In genomic region chr10:126598009-126598408, GRCh38 we compare ENCODE assay signal across 8 cellular contexts.
DNase-seq lines count a peak whose midpoint lies in the region; ATAC-seq and TF ChIP-seq lines count a peak whose summit lies in the region.

No MANE protein-coding gene starts in this region.

- H3K4me3 ChIP-seq in BE2C (ENCODE audit: low read depth, low read length) (no peak overlapping the region), MG63 (no peak overlapping the region), body of pancreas (no peak overlapping the region), lower lobe of right lung (no peak overlapping the region), lower leg skin (ENCODE audit: low read depth, poor library complexity, severe bottlenecking) (no peak overlapping the region)
- H3K4me3 ChIP-seq in CD8-positive, alpha-beta T cell (ENCODE audit: low read depth, low read length) = no peak overlapping the region

- peak; percentile 72 for DNase-seq in BE2C
- DNase-seq in MG63 = peak; percentile 61
- peak; percentile 82 to 91 (median 85) for DNase-seq in body of pancreas
- peak; percentile 54 for DNase-seq in lower lobe of right lung
- no peak for DNase-seq in activated T-helper 1 cell treated with anti-CD3 and anti-CD28 coated beads, Interleukin-12 subunit alpha, Interleukin-12 subunit beta, Interleukin-2, Interleukin-4 antibody, amounts not matched to agents 30 ng/mL and 10 ng/mL and 1 ng/mL, durations not matched to agents 14 hours and 24 hours and 36 hours (ENCODE audit: low spot score)
- DNase-seq in lower leg skin (ENCODE audit: low spot score in 2 of 2) = no peak
- DNase-seq in CD8-positive, alpha-beta T cell = no peak

- peak; percentile 94 for ATAC-seq in body of pancreas
- peak; percentile 68 to 79 for ATAC-seq in lower lobe of right lung
- no peak for ATAC-seq in CD8-positive, alpha-beta T cell

- CTCF ChIA-PET in CD8-positive, alpha-beta T cell (lab: Charles Lee) = no interaction called here

- no peak overlapping the region for H3K27ac Mint-ChIP-seq in activated T-helper 1 cell treated with anti-CD3 and anti-CD28 coated beads, Interleukin-12 subunit alpha, Interleukin-12 subunit beta, Interleukin-2, Interleukin-4 antibody, amounts not matched to agents 30 ng/mL and 10 ng/mL and 1 ng/mL, durations not matched to agents 14 hours and 24 hours and 36 hours
- no peak overlapping the region for H3K27ac Mint-ChIP-seq in CD8-positive, alpha-beta T cell

- no peak overlapping the region for H3K4me3 Mint-ChIP-seq in activated T-helper 1 cell treated with anti-CD3 and anti-CD28 coated beads, Interleukin-12 subunit alpha, Interleukin-12 subunit beta, Interleukin-2, Interleukin-4 antibody, amounts not matched to agents 30 ng/mL and 10 ng/mL and 1 ng/mL, durations not matched to agents 14 hours and 24 hours and 36 hours
- no peak overlapping the region for H3K4me3 Mint-ChIP-seq in CD8-positive, alpha-beta T cell

- no peaks in the 10 kb centered on the region for H3K4me1 Mint-ChIP-seq in activated T-helper 1 cell treated with anti-CD3 and anti-CD28 coated beads, Interleukin-12 subunit alpha, Interleukin-12 subunit beta, Interleukin-2, Interleukin-4 antibody, amounts not matched to agents 30 ng/mL and 10 ng/mL and 1 ng/mL, durations not matched to agents 14 hours and 24 hours and 36 hours (ENCODE audit: low read depth)
- no peaks in the 10 kb centered on the region for H3K4me1 Mint-ChIP-seq in CD8-positive, alpha-beta T cell (ENCODE audit: low read depth)

- H3K36me3 ChIP-seq in BE2C (no peaks in the 10 kb centered on the region), MG63 (no peaks in the 10 kb centered on the region), body of pancreas (replicated peaks in 1 of 2; ENCODE audit: insufficient read depth in 1 of 2, low read depth in 2 of 2) (no peaks in the 10 kb centered on the region), lower lobe of right lung (no peaks in the 10 kb centered on the region)
- H3K36me3 ChIP-seq in CD8-positive, alpha-beta T cell (ENCODE audit: insufficient read depth, low read length) = no peaks in the 10 kb centered on the region

- H3K4me1 ChIP-seq in BE2C (no peaks in the 10 kb centered on the region), body of pancreas (no peaks in the 10 kb centered on the region), lower lobe of right lung (no peaks in the 10 kb centered on the region)
- H3K4me1 ChIP-seq in CD8-positive, alpha-beta T cell (ENCODE audit: insufficient read depth, low read length) = no peaks in the 10 kb centered on the region

- no peaks in the 10 kb centered on the region for H3K27me3 Mint-ChIP-seq in activated T-helper 1 cell treated with anti-CD3 and anti-CD28 coated beads, Interleukin-12 subunit alpha, Interleukin-12 subunit beta, Interleukin-2, Interleukin-4 antibody, amounts not matched to agents 30 ng/mL and 10 ng/mL and 1 ng/mL, durations not matched to agents 14 hours and 24 hours and 36 hours (ENCODE audit: insufficient read depth)
- peaks cover 3% of the 10 kb centered on the region for H3K27me3 Mint-ChIP-seq in CD8-positive, alpha-beta T cell (ENCODE audit: low read depth)

- H3K9me3 Mint-ChIP-seq in activated T-helper 1 cell treated with anti-CD3 and anti-CD28 coated beads, Interleukin-12 subunit alpha, Interleukin-12 subunit beta, Interleukin-2, Interleukin-4 antibody, amounts not matched to agents 30 ng/mL and 10 ng/mL and 1 ng/mL, durations not matched to agents 14 hours and 24 hours and 36 hours = no peaks in the 10 kb centered on the region
- peaks cover 3% of the 10 kb centered on the region for H3K9me3 Mint-ChIP-seq in CD8-positive, alpha-beta T cell

- 21 to 26% methylated on average over 3 of the region's 3 CpGs for WGBS in body of pancreas, 2 donors
- WGBS in lower leg skin, 2 donors = 40 to 60% methylated on average over 3 of the region's 3 CpGs

- intact Hi-C loops in body of pancreas (cut with DNase I) = no loop called here
- intact Hi-C loops in lower lobe of right lung (cut with DNase I) = no loop called here
- intact Hi-C loops in activated T-helper 1 cell treated with anti-CD3 and anti-CD28 coated beads, Interleukin-12 subunit alpha, Interleukin-12 subunit beta, Interleukin-2, Interleukin-4 antibody, amounts not matched to agents 30 ng/mL and 10 ng/mL and 1 ng/mL, durations not matched to agents 14 hours and 24 hours and 36 hours (cut with micrococcal nuclease) = no loop called here
- intact Hi-C loops in lower leg skin (cut with DNase I; ENCODE audit: low total_unique reads) = no loop called here
- intact Hi-C loops in CD8-positive, alpha-beta T cell (cut with DNase I, micrococcal nuclease) = no loop called here

- POLR2A ChIA-PET in CD8-positive, alpha-beta T cell (lab: Charles Lee) = no interaction called here

- peak; percentile 87 for TF ChIP-seq CTCF in BE2C (IDR thresholded peaks at IDR 0.05; ENCODE audit: low read depth, low read length)
- TF ChIP-seq CTCF in GM12874 (IDR thresholded peaks at IDR 0.05; ENCODE audit: insufficient read depth, low read depth, low read length) = peak; percentile 37; the same call in 1 of the 2 replicates
- TF ChIP-seq CTCF in body of pancreas (IDR thresholded peaks at IDR 0.05) = peak; percentile 26 to 78 (median 70)
- peak; percentile 41 for TF ChIP-seq CTCF in lower lobe of right lung (IDR thresholded peaks at IDR 0.05)
- no peak for TF ChIP-seq CTCF in lower leg skin (IDR thresholded peaks at IDR 0.05)
- TF ChIP-seq CTCF in CD8-positive, alpha-beta T cell (IDR thresholded peaks at IDR 0.05) = no peak

- no peaks in the 10 kb centered on the region for H3K9me3 ChIP-seq in BE2C
- H3K9me3 ChIP-seq in MG63 = no peaks in the 10 kb centered on the region
- no peaks in the 10 kb centered on the region for H3K9me3 ChIP-seq in body of pancreas
- no peaks in the 10 kb centered on the region for H3K9me3 ChIP-seq in lower lobe of right lung
- H3K9me3 ChIP-seq in CD8-positive, alpha-beta T cell (ENCODE audit: low read length) = no peaks in the 10 kb centered on the region

- TF ChIP-seq POLR2A in body of pancreas (IDR thresholded peaks at IDR 0.05) = no peak
- TF ChIP-seq POLR2A in lower leg skin (IDR thresholded peaks at IDR 0.05) = no peak

- H3K27me3 ChIP-seq in BE2C = no peaks in the 10 kb centered on the region
- no peaks in the 10 kb centered on the region for H3K27me3 ChIP-seq in MG63
- H3K27me3 ChIP-seq in body of pancreas = no peaks in the 10 kb centered on the region
- H3K27me3 ChIP-seq in lower lobe of right lung (ENCODE audit: low read depth) = no peaks in the 10 kb centered on the region
- H3K27me3 ChIP-seq in CD8-positive, alpha-beta T cell (ENCODE audit: insufficient read depth, low read length) = no peaks in the 10 kb centered on the region

- no peaks in the 10 kb centered on the region for H3K36me3 Mint-ChIP-seq in activated T-helper 1 cell treated with anti-CD3 and anti-CD28 coated beads, Interleukin-12 subunit alpha, Interleukin-12 subunit beta, Interleukin-2, Interleukin-4 antibody, amounts not matched to agents 30 ng/mL and 10 ng/mL and 1 ng/mL, durations not matched to agents 14 hours and 24 hours and 36 hours (ENCODE audit: low read depth)
- no peaks in the 10 kb centered on the region for H3K36me3 Mint-ChIP-seq in CD8-positive, alpha-beta T cell

- H3K27ac ChIP-seq in body of pancreas = no peak overlapping the region
- no peak overlapping the region for H3K27ac ChIP-seq in lower lobe of right lung
- H3K27ac ChIP-seq in CD8-positive, alpha-beta T cell (ENCODE audit: low read depth, low read length) = no peak overlapping the region

Comparison
In these comparisons a context has a peak if more than half of its experiments do, and no peak if none do; other contexts are left out.
1. DNase-seq: peak in BE2C (single experiment), MG63 (single experiment), body of pancreas (4 of 4) and lower lobe of right lung (single experiment); none in activated T-helper 1 cell treated with anti-CD3 and anti-CD28 coated beads, Interleukin-12 subunit alpha, Interleukin-12 subunit beta, Interleukin-2, Interleukin-4 antibody, amounts not matched to agents 30 ng/mL and 10 ng/mL and 1 ng/mL, durations not matched to agents 14 hours and 24 hours and 36 hours (single experiment), lower leg skin (0 of 2) and CD8-positive, alpha-beta T cell (0 of 7).
2. CTCF ChIP-seq: peak in BE2C (single experiment), GM12874 (single experiment), body of pancreas (7 of 7) and lower lobe of right lung (single experiment); none in lower leg skin (0 of 3) and CD8-positive, alpha-beta T cell (single experiment).